ENCODE assay signal across 19 cellular contexts in the genomic region with DNA sequence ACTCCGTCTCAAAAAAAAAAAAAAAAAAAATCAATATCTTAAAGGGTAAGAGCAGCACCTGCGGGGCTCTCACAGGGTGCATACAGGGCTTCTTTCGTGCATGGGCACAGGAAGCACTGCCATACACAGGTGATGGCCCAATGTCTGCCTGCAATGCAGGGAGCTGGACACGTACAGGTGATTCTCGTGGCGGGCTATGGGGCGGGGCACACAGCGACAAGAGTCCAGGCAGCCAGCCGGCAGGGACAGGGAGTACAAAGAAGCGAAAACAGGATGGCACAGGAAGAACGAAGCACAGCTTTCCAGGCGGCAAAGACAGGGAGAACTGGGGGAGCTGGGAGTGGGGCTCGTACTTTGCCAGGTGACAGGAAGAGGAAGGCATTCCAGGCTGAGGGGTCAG. TPM values are rescaled to one million over a fixed set of nuclear protein-coding genes. Genes with fewer than 3 reads are reported as not detected.
DNase-seq lines count a peak whose midpoint lies in the region; ATAC-seq, FAIRE-seq and TF ChIP-seq lines count a peak whose summit lies in the region.
"Had no signal": no experiment of that assay in that cellular context is flagged by ENCODE, and none has a peak within 500 bp of the region (broad histone marks: within the 10 kb centered on the region; RNA-seq: fewer than 3 reads in every experiment).

No MANE protein-coding gene starts in this region.

- no peaks in the 10 kb centered on the region for H3K9me3 ChIP-seq in HepG2 (ENCODE audit: low read length)
- no peaks in the 10 kb centered on the region for H3K9me3 ChIP-seq in right lobe of liver
- no peaks in the 10 kb centered on the region for H3K9me3 ChIP-seq in A673 (ENCODE audit: low read depth, low read length, poor library complexity, severe bottlenecking)
- H3K9me3 ChIP-seq: gastrocnemius medialis, neutrophil, thoracic aorta had no signal

- no peak overlapping the region for H2AFZ ChIP-seq in HepG2 (ENCODE audit: low read length)

- in situ Hi-C loops in HepG2 (cut with HindIII; ENCODE audit: extremely low pct_ligation_motif_present, low pct_unique_long_range_greater_than_20kb): no loop called here

- WGBS in HepG2 (ENCODE audit: low lambda C conversion rate): 22% methylated on average over 13 of the region's 13 CpGs
- WGBS in right lobe of liver (ENCODE audit: insufficient coverage, low coverage, low lambda C conversion rate, missing lambda C conversion rate): 83% methylated on average over 2 of the region's 13 CpGs

- H3K36me3 ChIP-seq in HepG2 (replicated peaks in 1 of 2; ENCODE audit: control insufficient read depth in 1 of 2, insufficient read depth in 2 of 2, low read length in 2 of 2) (no peaks in the 10 kb centered on the region), right lobe of liver (no peaks in the 10 kb centered on the region), A673 (ENCODE audit: insufficient read depth, low read length, poor library complexity, severe bottlenecking) (no peaks in the 10 kb centered on the region)
- H3K36me3 ChIP-seq: gastrocnemius medialis, neutrophil, thoracic aorta had no signal

- ATAC-seq in HepG2: no peak
- no peak for ATAC-seq in right lobe of liver
- ATAC-seq in naive B cell (ENCODE audit: low read depth in 2 of 2): no peak
- ATAC-seq: gastrocnemius medialis, right cardiac atrium had no signal

- BruUV-seq in HepG2 (replicated peaks; lab: Mats Ljungman, UMichigan) (no TSS peak), A673 (replicated peaks; lab: Mats Ljungman, UMichigan) (no TSS peak)

- H3K4me1 ChIP-seq in HepG2 (ENCODE audit: insufficient read depth, low read length) (peaks cover 30% of the 10 kb centered on the region), right lobe of liver (peaks cover 0 to 5% (median 0%) of the 10 kb centered on the region in 4 donors), A673 (ENCODE audit: insufficient read depth, low read length, poor library complexity, severe bottlenecking) (no peaks in the 10 kb centered on the region)
- H3K4me1 ChIP-seq: gastrocnemius medialis had no signal

- CTCF ChIA-PET in HepG2 (lab: Yijun Ruan, JAX; ENCODE audit: low intra/inter-chr PET ratio, low total read pairs) (no interaction called here), A673 (lab: Charles Lee) (no interaction called here), RWPE1 (lab: Yijun Ruan, JAX) (no interaction called here)

- H3K4me2 ChIP-seq in HepG2 (ENCODE audit: low read depth, low read length): peak overlapping the region; percentile 52; the same call in 1 of the 2 replicates

- H3K4me3 ChIP-seq in HepG2 (replicated peaks in 1 of 3; ENCODE audit: insufficient read depth in 1 of 3, low read depth in 2 of 3, low read length in 3 of 3): no peak overlapping the region; a peak in 1 of 6 replicates
- H3K4me3 ChIP-seq in right lobe of liver: no peak overlapping the region
- H3K4me3 ChIP-seq in A673 (ENCODE audit: low read depth, low read length, poor library complexity, severe bottlenecking): no peak overlapping the region
- H3K4me3 ChIP-seq: gastrocnemius medialis, lung, thoracic aorta had no signal

- peaks cover 42% of the 10 kb centered on the region for H3K27me3 Mint-ChIP-seq in activated T-helper 2 cell treated with anti-CD3 and anti-CD28 coated beads, Interferon-gamma antibody, Interleukin-2, Interleukin-4, amounts not matched to agents 10 μg/mL and 5 μg/mL and 100 μg/mL, durations not matched to agents 14 hours and 24 hours and 36 hours (ENCODE audit: low read depth)
- peaks cover 26 to 54% (median 36%) of the 10 kb centered on the region in 3 donors for H3K27me3 Mint-ChIP-seq in naive B cell
- H3K27me3 Mint-ChIP-seq in type B pancreatic cell: peaks cover 35% of the 10 kb centered on the region

- peaks cover 8 to 28% of the 10 kb centered on the region in 2 experiments for H3K27me3 ChIP-seq in HepG2 (ENCODE audit: control insufficient read depth in 1 of 2, insufficient read depth in 2 of 2, low read length in 2 of 2)
- H3K27me3 ChIP-seq in right lobe of liver: no peaks in the 10 kb centered on the region
- H3K27me3 ChIP-seq in A673 (replicated peaks; ENCODE audit: insufficient read depth, low read depth, low read length, poor library complexity): no peaks in the 10 kb centered on the region

- H3K4me1 Mint-ChIP-seq in activated T-helper 2 cell treated with anti-CD3 and anti-CD28 coated beads, Interferon-gamma antibody, Interleukin-2, Interleukin-4, amounts not matched to agents 10 μg/mL and 5 μg/mL and 100 μg/mL, durations not matched to agents 14 hours and 24 hours and 36 hours (ENCODE audit: low read depth): peaks cover 2% of the 10 kb centered on the region
- H3K4me1 Mint-ChIP-seq in naive B cell (peaks cover 7 to 16% (median 16%) of the 10 kb centered on the region in 3 donors), type B pancreatic cell (ENCODE audit: unreplicated experiment) (no peaks in the 10 kb centered on the region)

- intact Hi-C loops in HepG2 (cut with micrococcal nuclease; ENCODE audit: unreplicated experiment) (no loop called here), right lobe of liver (cut with DNase I) (no loop called here), A673 (cut with micrococcal nuclease; ENCODE audit: unreplicated experiment) (no loop called here)
- intact Hi-C loops in activated T-helper 2 cell treated with anti-CD3 and anti-CD28 coated beads, Interferon-gamma antibody, Interleukin-2, Interleukin-4, amounts not matched to agents 10 μg/mL and 5 μg/mL and 100 μg/mL, durations not matched to agents 14 hours and 24 hours and 36 hours (cut with micrococcal nuclease): no loop called here

- no peaks in the 10 kb centered on the region for H3K79me2 ChIP-seq in HepG2 (ENCODE audit: insufficient read depth, low read length)

- POLR2A ChIA-PET in HepG2 (lab: Yijun Ruan, JAX): no interaction called here
- POLR2A ChIA-PET in A673 (lab: Charles Lee; ENCODE audit: low non-redundant PET): no interaction called here
- POLR2A ChIA-PET in RWPE1 (lab: Yijun Ruan, JAX; ENCODE audit: low non-redundant PET): interaction anchor here (0.7 kb wide), 1 partner anchor 18 kb away, joined by 10 read pairs; no protein-coding TSS in a partner anchor

- H3K27ac ChIP-seq in HepG2 (ENCODE audit: extremely low read length, insufficient read depth, low read length): no peak overlapping the region
- H3K27ac ChIP-seq in right lobe of liver: no peak overlapping the region
- H3K27ac ChIP-seq in A673 (ENCODE audit: low read depth, low read length, poor library complexity, severe bottlenecking): no peak overlapping the region
- no peak overlapping the region for H3K27ac ChIP-seq in RWPE1
- H3K27ac ChIP-seq: gastrocnemius medialis, neutrophil, thoracic aorta had no signal

- peak overlapping the region; percentile 57 for H3K4me3 Mint-ChIP-seq in activated T-helper 2 cell treated with anti-CD3 and anti-CD28 coated beads, Interferon-gamma antibody, Interleukin-2, Interleukin-4, amounts not matched to agents 10 μg/mL and 5 μg/mL and 100 μg/mL, durations not matched to agents 14 hours and 24 hours and 36 hours (ENCODE audit: low read depth)
- H3K4me3 Mint-ChIP-seq in naive B cell (peak overlapping the region in 7 of 8 donors; percentile 63 to 87 (median 83)), type B pancreatic cell (peak overlapping the region; percentile 84)

- H4K20me1 ChIP-seq in HepG2 (ENCODE audit: insufficient read depth, low read length): no peaks in the 10 kb centered on the region

- no peak overlapping the region for H3K27ac Mint-ChIP-seq in activated T-helper 2 cell treated with anti-CD3 and anti-CD28 coated beads, Interferon-gamma antibody, Interleukin-2, Interleukin-4, amounts not matched to agents 10 μg/mL and 5 μg/mL and 100 μg/mL, durations not matched to agents 14 hours and 24 hours and 36 hours
- peak overlapping the region in 5 of 6 donors; percentile 63 to 84 (median 69) for H3K27ac Mint-ChIP-seq in naive B cell
- no peak overlapping the region for H3K27ac Mint-ChIP-seq in type B pancreatic cell

- FAIRE-seq in HepG2 (lab: Jason Lieb, UNC): no peak
- FAIRE-seq: colon, H54 had no signal

- no peak for TF ChIP-seq EP300 in HepG2 (IDR thresholded peaks at IDR 0.05; ENCODE audit: low read depth in 2 of 2, low read length in 2 of 2)
- no peak for TF ChIP-seq EP300 in HepG2 (CRISPR knock-in tag; IDR thresholded peaks at IDR 0.05; ENCODE audit: borderline replicate concordance)

- no peak for TF ChIP-seq POLR2A in HepG2 (IDR thresholded peaks at IDR 0.05; ENCODE audit: insufficient read depth in 1 of 2, low read depth in 2 of 2, low read length in 2 of 2)
- no peak for TF ChIP-seq POLR2A in right lobe of liver (IDR thresholded peaks at IDR 0.05)

- H3K36me3 Mint-ChIP-seq in activated T-helper 2 cell treated with anti-CD3 and anti-CD28 coated beads, Interferon-gamma antibody, Interleukin-2, Interleukin-4, amounts not matched to agents 10 μg/mL and 5 μg/mL and 100 μg/mL, durations not matched to agents 14 hours and 24 hours and 36 hours (ENCODE audit: low read depth): no peaks in the 10 kb centered on the region
- H3K36me3 Mint-ChIP-seq in naive B cell (no peaks in the 10 kb centered on the region), type B pancreatic cell (no peaks in the 10 kb centered on the region)

- no peak for TF ChIP-seq RAD21 in HepG2 (CRISPR knock-in tag; IDR thresholded peaks at IDR 0.05)

- H3K9ac ChIP-seq in HepG2 (ENCODE audit: insufficient read depth, low read depth, low read length): no peak overlapping the region

- H3K9me3 Mint-ChIP-seq in activated T-helper 2 cell treated with anti-CD3 and anti-CD28 coated beads, Interferon-gamma antibody, Interleukin-2, Interleukin-4, amounts not matched to agents 10 μg/mL and 5 μg/mL and 100 μg/mL, durations not matched to agents 14 hours and 24 hours and 36 hours: no peaks in the 10 kb centered on the region
- H3K9me3 Mint-ChIP-seq in naive B cell: no peaks in the 10 kb centered on the region
- no peaks in the 10 kb centered on the region for H3K9me3 Mint-ChIP-seq in type B pancreatic cell

- DNase-seq in HepG2 (ENCODE audit: low spot score) (no peak), right lobe of liver (no peak), naive B cell (no peak), type B pancreatic cell (ENCODE audit: extremely low spot score, unreplicated experiment) (no peak), A673 (ENCODE audit: low spot score) (no peak), T1000 (lab: John Stamatoyannopoulos, UW) (no peak), RWPE1 (ENCODE audit: low spot score) (no peak)
- no peak for DNase-seq in activated T-helper 2 cell treated with anti-CD3 and anti-CD28 coated beads, Interferon-gamma antibody, Interleukin-2, Interleukin-4, amounts not matched to agents 10 μg/mL and 5 μg/mL and 100 μg/mL, durations not matched to agents 14 hours and 24 hours and 36 hours (ENCODE audit: low spot score)
- DNase-seq: activated CD4-positive, alpha-beta T cell treated with anti-CD3 and anti-CD28 coated beads, Interleukin-2, amount 50 U/mL, for 48 hours; gastrocnemius medialis; NCI-H1694; stimulated activated CD4-positive, alpha-beta T cell treated with anti-CD3 and anti-CD28 coated beads, Interleukin-2, amount 100 ng/mL, for 24 hours had no signal

- TF ChIP-seq CTCF in HepG2 (CRISPR knock-in tag; IDR thresholded peaks at IDR 0.05) (no peak), right lobe of liver (IDR thresholded peaks at IDR 0.05) (no peak), type B pancreatic cell (conservative IDR thresholded peaks at IDR 0.05) (no peak), A673 (conservative IDR thresholded peaks at IDR 0.05; ENCODE audit: low read depth, low read length) (no peak), RWPE1 (conservative IDR thresholded peaks at IDR 0.05; ENCODE audit: low read depth) (no peak)

RNA-seq across cellular contexts. Expression of a gene that starts 1.6 kb away (rescaled TPM):
- total RNA-seq in HepG2 (2016; rRNA removed; fragmentation: Illumina TruSeq; extraction: Trizol) (0.24 and 0.25 TPM in 2 replicates), right lobe of liver (1 to 10 TPM; 1.0 to 3.2 (median 1.3) TPM), type B pancreatic cell (ENCODE audit: low replicate concordance) (0.69 and 2.1 TPM in 2 replicates), A673 (2021) (0.28 and 0.71 TPM in 2 replicates)
- not detected in 2 replicates for total RNA-seq in HepG2 (2016; cell fraction: cytosol; rRNA removed; fragmentation: Illumina TruSeq; extraction: Trizol; ENCODE audit: low read depth)
- total RNA-seq in HepG2 (2016; cell fraction: insoluble cytoplasmic fraction; rRNA removed; fragmentation: Illumina TruSeq; extraction: Trizol): 0.13 and 0.27 TPM in 2 replicates
- 0.34 TPM in 1 of 2 replicates, not detected in the other for total RNA-seq in HepG2 (2016; cell fraction: membrane; rRNA removed; fragmentation: Illumina TruSeq; extraction: Trizol)
- total RNA-seq in HepG2 (2016; cell fraction: nucleus; rRNA removed; fragmentation: Illumina TruSeq; extraction: Trizol): 0.16 TPM in 1 of 2 replicates, not detected in the other
- polyA plus RNA-seq in HepG2 (2011; rRNA removed) (0.44 and 0.52 TPM in 2 replicates), naive B cell (ENCODE audit: low read depth in 6 of 6) (not detected)
- 0.27 and 0.36 TPM in 2 replicates for polyA plus RNA-seq in HepG2 (2011; cell fraction: cytosol; rRNA removed)
- 0.63 and 0.69 TPM in 2 replicates for polyA plus RNA-seq in HepG2 (2011; cell fraction: nucleus; rRNA removed)
- polyA plus RNA-seq in HepG2 (2012): 0.35 and 0.60 TPM in 2 replicates
- polyA plus RNA-seq in HepG2 (2016; cell fraction: cytosol; fragmentation: Illumina TruSeq; extraction: Trizol; ENCODE audit: low read depth): 0.11 and 0.24 TPM in 2 replicates
- 0.21 TPM in 1 of 2 replicates, not detected in the other for polyA plus RNA-seq in HepG2 (2016; cell fraction: insoluble cytoplasmic fraction; fragmentation: Illumina TruSeq; extraction: Trizol; ENCODE audit: low read depth)
- polyA plus RNA-seq in HepG2 (2016; cell fraction: membrane; fragmentation: Illumina TruSeq; extraction: Trizol; ENCODE audit: low read depth): 0.14 and 0.47 TPM in 2 replicates
- polyA plus RNA-seq in HepG2 (2016; cell fraction: nucleus; fragmentation: Illumina TruSeq; extraction: Trizol; ENCODE audit: insufficient read depth, low read depth): 0.36 TPM in 1 of 2 replicates, not detected in the other
- polyA minus RNA-seq in HepG2 (2011; rRNA and poly(A)+ RNA removed; ENCODE audit: low replicate concordance): 0.78 TPM in 1 of 2 replicates, not detected in the other
- not detected in 2 replicates for polyA minus RNA-seq in HepG2 (2011; cell fraction: cytosol; rRNA and poly(A)+ RNA removed)
- 0.52 and 0.62 TPM in 2 replicates for polyA minus RNA-seq in HepG2 (2011; cell fraction: nucleus; rRNA and poly(A)+ RNA removed)
- total RNA-seq in activated T-helper 2 cell treated with anti-CD3 and anti-CD28 coated beads, Interferon-gamma antibody, Interleukin-2, Interleukin-4, amounts not matched to agents 10 μg/mL and 5 μg/mL and 100 μg/mL, durations not matched to agents 14 hours and 24 hours and 36 hours: 0.09 TPM in 1 of 2 replicates, not detected in the other
- total RNA-seq: SK-MEL-5 had no signal

RNA-seq across cellular contexts. Expression of a gene that starts 16.3 kb away (rescaled TPM):
- total RNA-seq in HepG2 (2016; rRNA removed; fragmentation: Illumina TruSeq; extraction: Trizol): 1.7 and 3.4 TPM in 2 replicates
- total RNA-seq in HepG2 (2016; cell fraction: cytosol; rRNA removed; fragmentation: Illumina TruSeq; extraction: Trizol; ENCODE audit: low read depth): 0.20 and 0.26 TPM in 2 replicates
- 1.6 and 2.0 TPM in 2 replicates for total RNA-seq in HepG2 (2016; cell fraction: insoluble cytoplasmic fraction; rRNA removed; fragmentation: Illumina TruSeq; extraction: Trizol)
- 1.4 and 1.8 TPM in 2 replicates for total RNA-seq in HepG2 (2016; cell fraction: membrane; rRNA removed; fragmentation: Illumina TruSeq; extraction: Trizol)
- 1.8 and 2.2 TPM in 2 replicates for total RNA-seq in HepG2 (2016; cell fraction: nucleus; rRNA removed; fragmentation: Illumina TruSeq; extraction: Trizol)
- 1.2 and 1.4 TPM in 2 replicates for polyA plus RNA-seq in HepG2 (2011; rRNA removed)
- 0.87 and 0.92 TPM in 2 replicates for polyA plus RNA-seq in HepG2 (2011; cell fraction: cytosol; rRNA removed)
- polyA plus RNA-seq in HepG2 (2011; cell fraction: nucleus; rRNA removed): 7.0 and 10.0 TPM in 2 replicates
- polyA plus RNA-seq in HepG2 (2012): 0.94 and 1.8 TPM in 2 replicates
- 0.29 and 0.55 TPM in 2 replicates for polyA plus RNA-seq in HepG2 (2016; cell fraction: cytosol; fragmentation: Illumina TruSeq; extraction: Trizol; ENCODE audit: low read depth)
- 0.69 and 1.5 TPM in 2 replicates for polyA plus RNA-seq in HepG2 (2016; cell fraction: insoluble cytoplasmic fraction; fragmentation: Illumina TruSeq; extraction: Trizol; ENCODE audit: low read depth)
- polyA plus RNA-seq in HepG2 (2016; cell fraction: membrane; fragmentation: Illumina TruSeq; extraction: Trizol; ENCODE audit: low read depth): 0.64 and 0.86 TPM in 2 replicates
- 4.8 and 5.7 TPM in 2 replicates for polyA plus RNA-seq in HepG2 (2016; cell fraction: nucleus; fragmentation: Illumina TruSeq; extraction: Trizol; ENCODE audit: insufficient read depth, low read depth)
- 0.05 and 0.76 TPM in 2 replicates for polyA minus RNA-seq in HepG2 (2011; rRNA and poly(A)+ RNA removed; ENCODE audit: low replicate concordance)
- 0.40 and 1.4 TPM in 2 replicates for polyA minus RNA-seq in HepG2 (2011; cell fraction: cytosol; rRNA and poly(A)+ RNA removed)
- 0.77 and 0.87 TPM in 2 replicates for polyA minus RNA-seq in HepG2 (2011; cell fraction: nucleus; rRNA and poly(A)+ RNA removed)
- 1 to 10 TPM in 2 of 6 experiments, under 1 TPM in 1, not detected in 3; 0.80 to 1.8 (median 1.4) TPM for total RNA-seq in right lobe of liver
- total RNA-seq in activated T-helper 2 cell treated with anti-CD3 and anti-CD28 coated beads, Interferon-gamma antibody, Interleukin-2, Interleukin-4, amounts not matched to agents 10 μg/mL and 5 μg/mL and 100 μg/mL, durations not matched to agents 14 hours and 24 hours and 36 hours: 0.05 and 0.16 TPM in 2 replicates
- not detected for polyA plus RNA-seq in naive B cell (ENCODE audit: low read depth in 6 of 6)
- 1.2 and 1.4 TPM in 2 replicates for total RNA-seq in type B pancreatic cell (ENCODE audit: low replicate concordance)
- 1.1 and 1.9 TPM in 2 replicates for total RNA-seq in A673 (2021)

RNA-seq across cellular contexts. Expression of a gene that starts 55.1 kb away (rescaled TPM):
- total RNA-seq in HepG2 (2016; rRNA removed; fragmentation: Illumina TruSeq; extraction: Trizol) (167 and 335 TPM in 2 replicates), right lobe of liver (100 to 1,000 TPM in 3 of 6 experiments, 10 to 100 TPM in 3; 53.0 to 132 (median 100) TPM), type B pancreatic cell (ENCODE audit: low replicate concordance) (254 and 259 TPM in 2 replicates), A673 (2021) (230 and 238 TPM in 2 replicates)
- 55.5 and 58.3 TPM in 2 replicates for total RNA-seq in HepG2 (2016; cell fraction: cytosol; rRNA removed; fragmentation: Illumina TruSeq; extraction: Trizol; ENCODE audit: low read depth)
- total RNA-seq in HepG2 (2016; cell fraction: insoluble cytoplasmic fraction; rRNA removed; fragmentation: Illumina TruSeq; extraction: Trizol): 152 and 344 TPM in 2 replicates
- 109 and 116 TPM in 2 replicates for total RNA-seq in HepG2 (2016; cell fraction: membrane; rRNA removed; fragmentation: Illumina TruSeq; extraction: Trizol)
- total RNA-seq in HepG2 (2016; cell fraction: nucleus; rRNA removed; fragmentation: Illumina TruSeq; extraction: Trizol): 220 and 261 TPM in 2 replicates
- polyA plus RNA-seq in HepG2 (2011; rRNA removed) (485 and 494 TPM in 2 replicates), naive B cell (ENCODE audit: low read depth in 6 of 6) (100 to 1,000 TPM; 190 to 325 (median 211) TPM)
- 512 and 565 TPM in 2 replicates for polyA plus RNA-seq in HepG2 (2011; cell fraction: cytosol; rRNA removed)
- polyA plus RNA-seq in HepG2 (2011; cell fraction: nucleus; rRNA removed): 123 and 124 TPM in 2 replicates
- 190 and 241 TPM in 2 replicates for polyA plus RNA-seq in HepG2 (2012)
- 62.9 and 71.0 TPM in 2 replicates for polyA plus RNA-seq in HepG2 (2016; cell fraction: cytosol; fragmentation: Illumina TruSeq; extraction: Trizol; ENCODE audit: low read depth)
- polyA plus RNA-seq in HepG2 (2016; cell fraction: insoluble cytoplasmic fraction; fragmentation: Illumina TruSeq; extraction: Trizol; ENCODE audit: low read depth): 137 and 148 TPM in 2 replicates
- 92.2 and 98.9 TPM in 2 replicates for polyA plus RNA-seq in HepG2 (2016; cell fraction: membrane; fragmentation: Illumina TruSeq; extraction: Trizol; ENCODE audit: low read depth)
- polyA plus RNA-seq in HepG2 (2016; cell fraction: nucleus; fragmentation: Illumina TruSeq; extraction: Trizol; ENCODE audit: insufficient read depth, low read depth): 331 and 354 TPM in 2 replicates
- 116 and 435 TPM in 2 replicates for polyA minus RNA-seq in HepG2 (2011; rRNA and poly(A)+ RNA removed; ENCODE audit: low replicate concordance)
- 152 TPM in 2 replicates for polyA minus RNA-seq in HepG2 (2011; cell fraction: cytosol; rRNA and poly(A)+ RNA removed)
- 85.1 and 101 TPM in 2 replicates for polyA minus RNA-seq in HepG2 (2011; cell fraction: nucleus; rRNA and poly(A)+ RNA removed)
- total RNA-seq in activated T-helper 2 cell treated with anti-CD3 and anti-CD28 coated beads, Interferon-gamma antibody, Interleukin-2, Interleukin-4, amounts not matched to agents 10 μg/mL and 5 μg/mL and 100 μg/mL, durations not matched to agents 14 hours and 24 hours and 36 hours: 184 and 186 TPM in 2 replicates

Comparison
In these comparisons a context has a peak if more than half of its experiments do, and no peak if none do; other contexts are left out.
1. H3K27ac Mint-ChIP-seq: peak in naive B cell (5 of 6); none in activated T-helper 2 cell treated with anti-CD3 and anti-CD28 coated beads, Interferon-gamma antibody, Interleukin-2, Interleukin-4, amounts not matched to agents 10 μg/mL and 5 μg/mL and 100 μg/mL, durations not matched to agents 14 hours and 24 hours and 36 hours (single experiment) and type B pancreatic cell (single experiment).
2. Peak in every context shown above with its lines, with median percentiles within 50 percentile points of each other: H3K4me3 Mint-ChIP-seq.